In genomic region chr3:38022301-38022700, GRCh38 we compare ENCODE assay signal across 32 cellular contexts. TPM values are rescaled to one million over a fixed set of nuclear protein-coding genes. Genes with fewer than 3 reads are reported as not detected.
A peak's percentile ranks its signal among the peaks of the same experiment; 100 is the strongest.
DNase-seq lines count a peak whose midpoint lies in the region; ATAC-seq and TF ChIP-seq lines count a peak whose summit lies in the region.
"Had no signal": no experiment of that assay in that cellular context is flagged by ENCODE, and none has a peak within 500 bp of the region (broad histone marks: within the 10 kb centered on the region; RNA-seq: fewer than 3 reads in every experiment).

No MANE protein-coding gene starts in this region.

- peaks cover 0 to 2% (median 0%) of the 10 kb centered on the region in 7 donors for H3K9me3 Mint-ChIP-seq in CD4-positive, CD25-positive, alpha-beta regulatory T cell
- H3K9me3 Mint-ChIP-seq in CD8-positive, alpha-beta T cell: no peaks in the 10 kb centered on the region
- no peaks in the 10 kb centered on the region for H3K9me3 Mint-ChIP-seq in natural killer cell treated with Interleukin-12 subunit alpha and Interleukin-12 subunit beta and Interleukin-15 and Interleukin-18, amount 100 ng/mL, for 72 hours
- H3K9me3 Mint-ChIP-seq: activated naive CD8-positive, alpha-beta T cell treated with anti-CD3 and anti-CD28 coated beads for 36 hours; nephron progenitor cell; stimulated activated naive B cell treated with anti-CD40 and anti-IgM and Interleukin-4, amounts not matched to agents 10 μg/mL and 1 μg/mL and 100 μg/mL, for 72 hours; T-helper 2 cell treated with Interferon-gamma antibody and Interleukin-4, amounts not matched to agents 5 μg/mL and 100 μg/mL, for 36 hours had no signal

- peak overlapping the region in 3 of 4 donors; percentile 16 to 89 (median 41) for H3K4me3 Mint-ChIP-seq in CD4-positive, CD25-positive, alpha-beta regulatory T cell
- no peak overlapping the region for H3K4me3 Mint-ChIP-seq in CD8-positive, alpha-beta T cell
- no peak overlapping the region for H3K4me3 Mint-ChIP-seq in natural killer cell treated with Interleukin-12 subunit alpha and Interleukin-12 subunit beta and Interleukin-15 and Interleukin-18, amount 100 ng/mL, for 72 hours
- H3K4me3 Mint-ChIP-seq: activated CD8-positive, alpha-beta memory T cell treated with anti-CD3 and anti-CD28 coated beads, Interleukin-2, amount 10 ng/mL, durations not matched to agents 7 days and 5 days; activated naive CD8-positive, alpha-beta T cell treated with anti-CD3 and anti-CD28 coated beads for 36 hours; stimulated activated naive B cell treated with anti-CD40 and anti-IgM and Interleukin-4, amounts not matched to agents 10 μg/mL and 1 μg/mL and 100 μg/mL, for 72 hours; T-helper 2 cell treated with Interferon-gamma antibody and Interleukin-4, amounts not matched to agents 5 μg/mL and 100 μg/mL, for 36 hours had no signal

- H3K4me1 Mint-ChIP-seq in CD4-positive, CD25-positive, alpha-beta regulatory T cell: peaks cover 0 to 55% (median 16%) of the 10 kb centered on the region in 4 donors
- peaks cover 37% of the 10 kb centered on the region for H3K4me1 Mint-ChIP-seq in CD8-positive, alpha-beta T cell (ENCODE audit: low read depth)
- H3K4me1 Mint-ChIP-seq in natural killer cell treated with Interleukin-12 subunit alpha and Interleukin-12 subunit beta and Interleukin-15 and Interleukin-18, amount 100 ng/mL, for 72 hours (ENCODE audit: low read depth in 2 of 2): peaks cover 25 to 33% of the 10 kb centered on the region in 2 donors

- H3K4me3 ChIP-seq in CD4-positive, CD25-positive, alpha-beta regulatory T cell (ENCODE audit: low read depth, low read length): no peak overlapping the region
- no peak overlapping the region for H3K4me3 ChIP-seq in CD8-positive, alpha-beta T cell (ENCODE audit: low read depth, low read length)
- H3K4me3 ChIP-seq in colonic mucosa: no peak overlapping the region
- H3K4me3 ChIP-seq in MG63: no peak overlapping the region
- H3K4me3 ChIP-seq: BLaER1, dorsolateral prefrontal cortex, right lobe of liver, SK-N-MC had no signal

- H3K4me1 ChIP-seq in CD4-positive, CD25-positive, alpha-beta regulatory T cell (ENCODE audit: control insufficient read depth, insufficient read depth, low read length, poor library complexity, severe bottlenecking): peaks cover 36% of the 10 kb centered on the region
- H3K4me1 ChIP-seq in CD8-positive, alpha-beta T cell (ENCODE audit: insufficient read depth, low read length): peaks cover 22% of the 10 kb centered on the region
- H3K4me1 ChIP-seq in colonic mucosa: peaks cover 6% of the 10 kb centered on the region
- H3K4me1 ChIP-seq: right lobe of liver had no signal

- DNase-seq in CD4-positive, CD25-positive, alpha-beta regulatory T cell: no peak
- DNase-seq in CD8-positive, alpha-beta T cell: no peak
- DNase-seq in colonic mucosa (peak; percentile 26), HK-2 (ENCODE audit: unreplicated experiment) (no peak), MG63 (no peak)
- DNase-seq in natural killer cell treated with Interleukin-12 subunit alpha and Interleukin-12 subunit beta and Interleukin-15 and Interleukin-18, amount 100 ng/mL, for 72 hours (ENCODE audit: low spot score): peak; percentile 49
- no peak for DNase-seq in activated CD4-positive, alpha-beta T cell treated with anti-CD3 and anti-CD28 coated beads, Interleukin-2, amount 50 U/mL, for 1 hour
- DNase-seq: activated CD4-positive, alpha-beta T cell treated with anti-CD3 and anti-CD28 coated beads for 48 hours; activated CD8-positive, alpha-beta memory T cell treated with anti-CD3 and anti-CD28 coated beads, Interleukin-2, amount 10 ng/mL, durations not matched to agents 7 days and 5 days; activated naive CD8-positive, alpha-beta T cell treated with anti-CD3 and anti-CD28 coated beads for 36 hours; Calu3; DMS79 treated with DMSO at 0.1 percent for 48 hours; dorsolateral prefrontal cortex; H7; left ventricle myocardium superior; midbrain; NCI-H1436; NCI-H345; NCI-H774; nephron progenitor cell; stimulated activated CD4-positive, alpha-beta T cell treated with anti-CD3 and anti-CD28 coated beads, Interleukin-4, amount 100 ng/mL, for 4 hours; stimulated activated naive B cell treated with anti-CD40 and anti-IgM and Interleukin-4, amounts not matched to agents 10 μg/mL and 1 μg/mL and 100 μg/mL, for 72 hours had no signal

- H3K9me3 ChIP-seq in CD4-positive, CD25-positive, alpha-beta regulatory T cell (ENCODE audit: control insufficient read depth in 2 of 2, low read length in 2 of 2): no peaks in the 10 kb centered on the region
- H3K9me3 ChIP-seq in CD8-positive, alpha-beta T cell (ENCODE audit: low read length): no peaks in the 10 kb centered on the region
- no peaks in the 10 kb centered on the region for H3K9me3 ChIP-seq in colonic mucosa
- no peaks in the 10 kb centered on the region for H3K9me3 ChIP-seq in MG63
- H3K9me3 ChIP-seq: BLaER1, right lobe of liver had no signal

- POLR2A ChIA-PET in CD8-positive, alpha-beta T cell (lab: Charles Lee): interaction anchor here (1.0 kb wide), 1 partner anchor 14 kb away, joined by 3 read pairs; no protein-coding TSS in a partner anchor

- intact Hi-C loops in CD8-positive, alpha-beta T cell (cut with DNase I, micrococcal nuclease): no loop called here
- intact Hi-C loops in colonic mucosa (cut with DNase I): no loop called here

- no peak for TF ChIP-seq CTCF in CD8-positive, alpha-beta T cell (IDR thresholded peaks at IDR 0.05)
- no peak for TF ChIP-seq CTCF in colonic mucosa (IDR thresholded peaks at IDR 0.05)

- H3K27me3 Mint-ChIP-seq in CD4-positive, CD25-positive, alpha-beta regulatory T cell: no peaks in the 10 kb centered on the region
- H3K27me3 Mint-ChIP-seq in CD8-positive, alpha-beta T cell (ENCODE audit: low read depth): no peaks in the 10 kb centered on the region
- no peaks in the 10 kb centered on the region for H3K27me3 Mint-ChIP-seq in natural killer cell treated with Interleukin-12 subunit alpha and Interleukin-12 subunit beta and Interleukin-15 and Interleukin-18, amount 100 ng/mL, for 72 hours
- H3K27me3 Mint-ChIP-seq: activated CD8-positive, alpha-beta memory T cell treated with anti-CD3 and anti-CD28 coated beads, Interleukin-2, amount 10 ng/mL, durations not matched to agents 7 days and 5 days; activated naive CD8-positive, alpha-beta T cell treated with anti-CD3 and anti-CD28 coated beads for 36 hours; stimulated activated naive B cell treated with anti-CD40 and anti-IgM and Interleukin-4, amounts not matched to agents 10 μg/mL and 1 μg/mL and 100 μg/mL, for 72 hours had no signal

- peaks cover 27% of the 10 kb centered on the region for H3K36me3 Mint-ChIP-seq in CD4-positive, CD25-positive, alpha-beta regulatory T cell
- peaks cover 35% of the 10 kb centered on the region for H3K36me3 Mint-ChIP-seq in CD8-positive, alpha-beta T cell
- H3K36me3 Mint-ChIP-seq in natural killer cell treated with Interleukin-12 subunit alpha and Interleukin-12 subunit beta and Interleukin-15 and Interleukin-18, amount 100 ng/mL, for 72 hours: no peaks in the 10 kb centered on the region
- H3K36me3 Mint-ChIP-seq: stimulated activated naive B cell treated with anti-CD40 and anti-IgM and Interleukin-4, amounts not matched to agents 10 μg/mL and 1 μg/mL and 100 μg/mL, for 72 hours had no signal

- CTCF ChIA-PET in CD8-positive, alpha-beta T cell (lab: Charles Lee): interaction anchor here (0.9 to 2.3 kb wide), 4 partner anchors 9 to 25 kb away, joined by 3 to 8 read pairs (median 6); no protein-coding TSS in a partner anchor

- no peak for ATAC-seq in CD4-positive, CD25-positive, alpha-beta regulatory T cell (ENCODE audit: low read depth in 2 of 2)
- no peak for ATAC-seq in CD8-positive, alpha-beta T cell
- ATAC-seq in natural killer cell treated with Interleukin-12 subunit alpha and Interleukin-12 subunit beta and Interleukin-15 and Interleukin-18, amount 100 ng/mL, for 72 hours: no peak
- no peak for ATAC-seq in HG02981 (IDR thresholded peaks at IDR 0.05; ENCODE audit: unreplicated experiment)
- ATAC-seq: activated CD8-positive, alpha-beta memory T cell treated with anti-CD3 and anti-CD28 coated beads, Interleukin-2, amount 10 ng/mL, durations not matched to agents 7 days and 5 days; left ventricle myocardium superior; right lobe of liver; stimulated activated naive B cell treated with anti-CD40 and anti-IgM and Interleukin-4, amounts not matched to agents 10 μg/mL and 1 μg/mL and 100 μg/mL, for 72 hours had no signal

- H3K36me3 ChIP-seq in CD4-positive, CD25-positive, alpha-beta regulatory T cell (ENCODE audit: control insufficient read depth, insufficient read depth, low read length): peaks cover 24% of the 10 kb centered on the region
- H3K36me3 ChIP-seq in CD8-positive, alpha-beta T cell (ENCODE audit: insufficient read depth, low read length): peaks cover 3% of the 10 kb centered on the region
- peaks cover 7% of the 10 kb centered on the region for H3K36me3 ChIP-seq in colonic mucosa
- no peaks in the 10 kb centered on the region for H3K36me3 ChIP-seq in MG63
- H3K36me3 ChIP-seq: right lobe of liver had no signal

- H3K27ac Mint-ChIP-seq in CD4-positive, CD25-positive, alpha-beta regulatory T cell: peak overlapping the region; percentile 76 to 94 (median 85)
- H3K27ac Mint-ChIP-seq in CD8-positive, alpha-beta T cell: peak overlapping the region; percentile 72
- peak overlapping the region in 1 of 2 donors; percentile 8 for H3K27ac Mint-ChIP-seq in natural killer cell treated with Interleukin-12 subunit alpha and Interleukin-12 subunit beta and Interleukin-15 and Interleukin-18, amount 100 ng/mL, for 72 hours
- H3K27ac Mint-ChIP-seq: activated CD8-positive, alpha-beta memory T cell treated with anti-CD3 and anti-CD28 coated beads, Interleukin-2, amount 10 ng/mL, durations not matched to agents 7 days and 5 days; activated naive CD8-positive, alpha-beta T cell treated with anti-CD3 and anti-CD28 coated beads for 36 hours; nephron progenitor cell; stimulated activated naive B cell treated with anti-CD40 and anti-IgM and Interleukin-4, amounts not matched to agents 10 μg/mL and 1 μg/mL and 100 μg/mL, for 72 hours had no signal

- peak overlapping the region in 1 of 2 donors; percentile 34 for H3K9ac ChIP-seq in colonic mucosa (ENCODE audit: low read depth in 2 of 2, low read length in 2 of 2)
- H3K9ac ChIP-seq: BLaER1, KMS-11 had no signal

- peak overlapping the region; percentile 26 for H3K27ac ChIP-seq in CD4-positive, CD25-positive, alpha-beta regulatory T cell (ENCODE audit: insufficient read depth, low read length, poor library complexity, severe bottlenecking)
- no peak overlapping the region for H3K27ac ChIP-seq in CD8-positive, alpha-beta T cell (ENCODE audit: low read depth, low read length)
- H3K27ac ChIP-seq in colonic mucosa: no peak overlapping the region
- H3K27ac ChIP-seq: BLaER1, KMS-11, SK-N-MC had no signal

- no peaks in the 10 kb centered on the region for H3K27me3 ChIP-seq in CD4-positive, CD25-positive, alpha-beta regulatory T cell (ENCODE audit: control insufficient read depth, insufficient read depth, low read length)
- no peaks in the 10 kb centered on the region for H3K27me3 ChIP-seq in CD8-positive, alpha-beta T cell (ENCODE audit: insufficient read depth, low read length)
- H3K27me3 ChIP-seq in colonic mucosa (no peaks in the 10 kb centered on the region), MG63 (no peaks in the 10 kb centered on the region)
- H3K27me3 ChIP-seq: dorsolateral prefrontal cortex, right lobe of liver had no signal

RNA-seq across cellular contexts. Expression of gene PLCD1, which starts 7.1 kb away (rescaled TPM):
- 47.5 TPM for total RNA-seq in CD4-positive, CD25-positive, alpha-beta regulatory T cell
- polyA plus RNA-seq in CD4-positive, CD25-positive, alpha-beta regulatory T cell: 10 to 100 TPM; 26.2 to 32.5 (median 28.6) TPM
- 10 to 100 TPM; 64.4 to 70.8 TPM for total RNA-seq in CD8-positive, alpha-beta T cell
- 10 to 100 TPM; 46.8 to 70.0 TPM for total RNA-seq in colonic mucosa
- total RNA-seq in natural killer cell treated with Interleukin-12 subunit alpha and Interleukin-12 subunit beta and Interleukin-15 and Interleukin-18, amount 100 ng/mL, for 72 hours: 1 to 10 TPM; 5.8 to 7.7 TPM
- total RNA-seq in MG63 (2014; rRNA removed; shearing (Covaris generic); ENCODE audit: low replicate concordance): 0.13 TPM in 1 of 2 replicates, not detected in the other

RNA-seq across cellular contexts. Expression of gene DLEC1, which starts 16.7 kb away (rescaled TPM):
- total RNA-seq in CD4-positive, CD25-positive, alpha-beta regulatory T cell: 4.9 TPM
- under 1 TPM; 0.09 to 0.65 (median 0.50) TPM for polyA plus RNA-seq in CD4-positive, CD25-positive, alpha-beta regulatory T cell
- 1 to 10 TPM; 1.8 to 1.9 TPM for total RNA-seq in CD8-positive, alpha-beta T cell
- under 1 TPM; 0.52 to 0.56 TPM for total RNA-seq in colonic mucosa
- under 1 TPM; 0.25 to 0.52 TPM for total RNA-seq in natural killer cell treated with Interleukin-12 subunit alpha and Interleukin-12 subunit beta and Interleukin-15 and Interleukin-18, amount 100 ng/mL, for 72 hours
- not detected in 2 replicates for total RNA-seq in MG63 (2014; rRNA removed; shearing (Covaris generic); ENCODE audit: low replicate concordance)
- total RNA-seq: endothelial cell of umbilical vein, glomerular endothelial cell, HT1080, RPMI7951 had no signal
- polyA plus RNA-seq: endothelial cell of umbilical vein had no signal

RNA-seq across cellular contexts. Expression of gene VILL, which starts 31.7 kb away (rescaled TPM):
- 24.0 TPM for total RNA-seq in CD4-positive, CD25-positive, alpha-beta regulatory T cell
- polyA plus RNA-seq in CD4-positive, CD25-positive, alpha-beta regulatory T cell: 10 to 100 TPM in 3 of 4 donors, 1 to 10 TPM in 1; 9.0 to 15.5 (median 12.4) TPM
- total RNA-seq in CD8-positive, alpha-beta T cell: 10 to 100 TPM; 19.0 to 19.6 TPM
- 100 to 1,000 TPM; 155 to 166 TPM for total RNA-seq in colonic mucosa
- 10 to 100 TPM in 1 of 2 donors, 1 to 10 TPM in 1; 8.2 to 16.9 TPM for total RNA-seq in natural killer cell treated with Interleukin-12 subunit alpha and Interleukin-12 subunit beta and Interleukin-15 and Interleukin-18, amount 100 ng/mL, for 72 hours
- total RNA-seq in MG63 (2014; rRNA removed; shearing (Covaris generic); ENCODE audit: low replicate concordance): 0.15 and 4.4 TPM in 2 replicates

Comparison
In these comparisons a context has a peak if more than half of its experiments do, and no peak if none do; other contexts are left out.
1. DNase-seq: peak in colonic mucosa (single experiment) and natural killer cell treated with Interleukin-12 subunit alpha and Interleukin-12 subunit beta and Interleukin-15 and Interleukin-18, amount 100 ng/mL, for 72 hours (single experiment); none in CD4-positive, CD25-positive, alpha-beta regulatory T cell (0 of 3), CD8-positive, alpha-beta T cell (0 of 7), HK-2 (single experiment), activated CD4-positive, alpha-beta T cell treated with anti-CD3 and anti-CD28 coated beads, Interleukin-2, amount 50 U/mL, for 1 hour (single experiment) and MG63 (single experiment).
2. H3K4me3 Mint-ChIP-seq: peak in CD4-positive, CD25-positive, alpha-beta regulatory T cell (3 of 4); none in CD8-positive, alpha-beta T cell (single experiment) and natural killer cell treated with Interleukin-12 subunit alpha and Interleukin-12 subunit beta and Interleukin-15 and Interleukin-18, amount 100 ng/mL, for 72 hours (single experiment).